In the genomic region with DNA sequence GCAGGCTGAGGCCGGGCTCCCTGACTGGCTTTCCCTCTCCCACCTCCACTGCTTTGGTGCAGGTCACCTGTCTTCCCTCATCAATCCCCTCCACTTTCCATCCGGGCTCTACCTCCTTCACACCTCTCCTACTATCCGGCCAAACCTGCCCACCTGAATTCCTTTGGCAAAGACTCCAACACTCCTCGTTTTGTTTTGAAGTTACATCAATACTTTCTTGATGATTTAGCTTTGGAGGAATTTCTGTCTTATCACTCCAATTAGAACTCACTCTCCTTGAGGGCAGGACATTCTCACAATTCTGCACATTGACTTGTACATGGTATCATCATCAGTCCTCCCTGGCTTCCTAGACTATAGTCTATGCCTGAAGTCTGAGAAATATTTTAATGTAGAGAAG, we compare ENCODE assay signal across 23 cellular contexts. TPM values are rescaled to one million over a fixed set of nuclear protein-coding genes. Genes with fewer than 3 reads are reported as not detected.
"Had no signal": no experiment of that assay in that cellular context is flagged by ENCODE, and none has a peak within 500 bp of the region (broad histone marks: within the 10 kb centered on the region; RNA-seq: fewer than 3 reads in every experiment).

No MANE protein-coding gene starts in this region.

- H3K27ac Mint-ChIP-seq: nephron; stimulated activated effector memory CD8-positive, alpha-beta T cell treated with anti-CD3 and anti-CD28 coated beads, Interleukin-12 subunit alpha, Interleukin-12 subunit beta, amount 100 ng/mL, for 72 hours had no signal

- H3K4me3 ChIP-seq: gastrocnemius medialis, heart right ventricle, prostate gland, right lobe of liver, suprapubic skin, tibial artery, upper lobe of right lung had no signal

- DNase-seq: effector memory CD4-positive, alpha-beta T cell; gastrocnemius medialis; heart right ventricle; hypothalamus; kidney glomerular epithelial cell; mammary epithelial cell; midbrain; right lobe of liver; stimulated activated CD4-positive, alpha-beta T cell treated with anti-CD3 and anti-CD28 coated beads, Interleukin-4, amount 100 ng/mL, for 1 hour; stimulated activated CD8-positive, alpha-beta memory T cell treated with anti-CD3 and anti-CD28 coated beads, Interleukin-4, amount 100 ng/mL, for 48 hours; stimulated activated naive CD8-positive, alpha-beta T cell treated with anti-CD3 and anti-CD28 coated beads, Interleukin-15, Interleukin-2, amounts not matched to agents 100 U/mL and 50 U/mL, for 24 hours; tibial artery; upper lobe of right lung had no signal

- H3K4me1 ChIP-seq: gastrocnemius medialis, parathyroid adenoma, prostate gland, right lobe of liver had no signal

- H3K9me3 ChIP-seq: gastrocnemius medialis, heart right ventricle, prostate gland, right lobe of liver, suprapubic skin, tibial artery, upper lobe of right lung had no signal

- H3K4me3 Mint-ChIP-seq: nephron; stimulated activated effector memory CD8-positive, alpha-beta T cell treated with anti-CD3 and anti-CD28 coated beads, Interleukin-12 subunit alpha, Interleukin-12 subunit beta, amount 100 ng/mL, for 72 hours had no signal

- H3K36me3 ChIP-seq: prostate gland had no signal

- H3K36me3 Mint-ChIP-seq: stimulated activated effector memory CD8-positive, alpha-beta T cell treated with anti-CD3 and anti-CD28 coated beads, Interleukin-12 subunit alpha, Interleukin-12 subunit beta, amount 100 ng/mL, for 72 hours had no signal

- H3K9me3 Mint-ChIP-seq: nephron; stimulated activated effector memory CD8-positive, alpha-beta T cell treated with anti-CD3 and anti-CD28 coated beads, Interleukin-12 subunit alpha, Interleukin-12 subunit beta, amount 100 ng/mL, for 72 hours had no signal

- H3K27ac ChIP-seq: gastrocnemius medialis, heart right ventricle, parathyroid adenoma, prostate gland, right lobe of liver, suprapubic skin, tibial artery, upper lobe of right lung had no signal

- H3K27me3 ChIP-seq: gastrocnemius medialis, heart right ventricle, right lobe of liver, suprapubic skin, tibial artery, upper lobe of right lung had no signal

RNA-seq across cellular contexts. Expression of a gene that starts 20.4 kb away (rescaled TPM):
- total RNA-seq: esophagus mucosa, fibroblast of villous mesenchyme, gastrocnemius medialis, heart right ventricle, lower leg skin, mammary epithelial cell, omental fat pad, renal cortical epithelial cell, right lobe of liver, suprapubic skin, upper lobe of right lung had no signal
